23 cellular contexts compared by ENCODE assay signal in the genomic region with DNA sequence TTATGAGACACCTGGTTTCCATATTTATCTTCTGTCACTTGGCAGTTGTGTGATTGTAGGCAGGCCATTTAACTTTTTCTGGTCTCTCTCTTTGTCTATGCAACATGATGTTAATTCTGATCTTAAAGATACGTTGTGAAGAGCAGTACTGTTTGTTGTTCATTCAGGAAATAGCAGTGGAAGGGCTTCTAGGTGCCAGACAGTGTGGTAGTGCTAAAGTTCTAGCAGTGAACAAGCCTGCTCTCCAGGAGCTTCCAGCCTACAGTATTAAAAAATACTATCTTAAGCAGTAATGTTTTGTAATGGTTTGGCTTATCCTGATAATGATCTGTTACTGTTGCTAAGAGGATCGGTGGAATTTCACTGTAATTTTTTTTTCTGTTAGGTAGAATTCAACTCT.
"Had no signal": no experiment of that assay in that cellular context is flagged by ENCODE, and none has a peak within 500 bp of the region (broad histone marks: within the 10 kb centered on the region; RNA-seq: fewer than 3 reads in every experiment).

No MANE protein-coding gene starts in this region.

- H3K4me3 ChIP-seq: body of pancreas, gastrocnemius medialis, sigmoid colon, smooth muscle cell, transverse colon, uterus had no signal

- H3K9me3 Mint-ChIP-seq: activated CD4-positive, alpha-beta memory T cell treated with anti-CD3 and anti-CD28 coated beads for 36 hours; dendritic cell treated with granulocyte-macrophage colony-stimulating factor and Interleukin-4, amounts not matched to agents 40 ng/mL and 50 ng/mL, for 4 days; naive B cell; stimulated activated memory B cell treated with anti-CD40 and anti-IgM and Interleukin-4, amounts not matched to agents 10 μg/mL and 1 μg/mL and 100 μg/mL, for 72 hours had no signal

- H3K4me3 Mint-ChIP-seq: activated CD4-positive, alpha-beta memory T cell treated with anti-CD3 and anti-CD28 coated beads for 36 hours; dendritic cell treated with granulocyte-macrophage colony-stimulating factor and Interleukin-4, amounts not matched to agents 40 ng/mL and 50 ng/mL, for 4 days; naive B cell; stimulated activated memory B cell treated with anti-CD40 and anti-IgM and Interleukin-4, amounts not matched to agents 10 μg/mL and 1 μg/mL and 100 μg/mL, for 72 hours had no signal

- H3K27ac Mint-ChIP-seq: activated CD4-positive, alpha-beta memory T cell treated with anti-CD3 and anti-CD28 coated beads for 36 hours; dendritic cell treated with granulocyte-macrophage colony-stimulating factor and Interleukin-4, amounts not matched to agents 40 ng/mL and 50 ng/mL, for 4 days; progenitor cell of endocrine pancreas; stimulated activated memory B cell treated with anti-CD40 and anti-IgM and Interleukin-4, amounts not matched to agents 10 μg/mL and 1 μg/mL and 100 μg/mL, for 72 hours had no signal

- H3K27me3 ChIP-seq: body of pancreas, gastrocnemius medialis, sigmoid colon, transverse colon, uterus had no signal

- H3K36me3 ChIP-seq: gastrocnemius medialis, uterus had no signal

- DNase-seq: activated CD4-positive, alpha-beta memory T cell treated with anti-CD3 and anti-CD28 coated beads for 36 hours; activated CD4-positive, alpha-beta T cell treated with anti-CD3 and anti-CD28 coated beads for 48 hours; activated CD4-positive, CD25-positive, alpha-beta regulatory T cell; activated gamma-delta T cell; activated naive CD4-positive, alpha-beta T cell treated with anti-CD3 and anti-CD28 coated beads, Interleukin-2, amount 50 U/mL, for 16 hours; anterior cingulate cortex; body of pancreas; effector CD4-positive, alpha-beta T cell; gastrocnemius medialis; head of caudate nucleus; left colon; mesenchymal stem cell; naive B cell; retina; sigmoid colon; stimulated activated CD4-positive, alpha-beta T cell treated with anti-CD3 and anti-CD28 coated beads, Interleukin-15, amount 100 ng/mL, for 24 hours; transverse colon; uterus had no signal

- H3K27ac ChIP-seq: body of pancreas, sigmoid colon, transverse colon, uterus had no signal

- H3K27me3 Mint-ChIP-seq: activated CD4-positive, alpha-beta memory T cell treated with anti-CD3 and anti-CD28 coated beads for 36 hours; dendritic cell treated with granulocyte-macrophage colony-stimulating factor and Interleukin-4, amounts not matched to agents 40 ng/mL and 50 ng/mL, for 4 days; naive B cell; progenitor cell of endocrine pancreas; stimulated activated memory B cell treated with anti-CD40 and anti-IgM and Interleukin-4, amounts not matched to agents 10 μg/mL and 1 μg/mL and 100 μg/mL, for 72 hours had no signal

- H3K4me1 ChIP-seq: uterus had no signal

- ATAC-seq: body of pancreas; esophagus mucosa; gastrocnemius medialis; left colon; stimulated activated memory B cell treated with anti-CD40 and anti-IgM and Interleukin-4, amounts not matched to agents 10 μg/mL and 1 μg/mL and 100 μg/mL, for 72 hours had no signal

- H3K9me3 ChIP-seq: body of pancreas, gastrocnemius medialis, sigmoid colon, transverse colon, uterus had no signal
